ENCODE assay signal across 1 cellular context in genomic region chr3:14651440-14652251, GRCh38.
A peak's percentile ranks its signal among the peaks of the same experiment; 100 is the strongest.
TF ChIP-seq lines count a peak whose summit lies in the region.

CCDC174 (plus strand) TSS chr3:14651762; CDS start chr3:14651837, 75 bp downstream.

TF ChIP-seq in A549, 52 proteins besides CTCF, POLR2A, EP300 and RAD21 (continued from another document):
- peak; percentile 64 for TF ChIP-seq MAX (IDR thresholded peaks at IDR 0.05)
- TF ChIP-seq CBX2 (IDR thresholded peaks at IDR 0.05; ENCODE audit: borderline replicate concordance, low read depth): no peak
- TF ChIP-seq CHD2 (IDR thresholded peaks at IDR 0.05; ENCODE audit: low read length, partially characterized antibody): no peak
- no peak for TF ChIP-seq TFCP2L1 (CRISPR knock-in tag; IDR thresholded peaks at IDR 0.05)
- TF ChIP-seq RCOR1 (IDR thresholded peaks at IDR 0.05; ENCODE audit: low read depth, low read length): 0 out of 2 replicates have a peak, but pooled peaks have one; percentile 6
- TF ChIP-seq HOXB13 (CRISPR knock-in tag; IDR thresholded peaks at IDR 0.05; ENCODE audit: low read depth): peak; percentile 48; the same call in 1 of the 2 replicates
- no peak for TF ChIP-seq SREBF2 (IDR thresholded peaks at IDR 0.05)
- no peak for TF ChIP-seq HDAC2 (IDR thresholded peaks at IDR 0.05)
- TF ChIP-seq NPAS2 (CRISPR knock-in tag; IDR thresholded peaks at IDR 0.05; ENCODE audit: borderline replicate concordance): no peak
- TF ChIP-seq CEBPB (IDR thresholded peaks at IDR 0.05): no peak
- TF ChIP-seq ESRRA (IDR thresholded peaks at IDR 0.05; ENCODE audit: borderline replicate concordance, low read length): peak; percentile 99
- TF ChIP-seq KDM1A (IDR thresholded peaks at IDR 0.05; ENCODE audit: low read depth): no peak; the same call in 1 of the 2 replicates
- peak; percentile 72 for TF ChIP-seq MAFK (IDR thresholded peaks at IDR 0.05; ENCODE audit: partially characterized antibody)
- TF ChIP-seq GATA3 (IDR thresholded peaks at IDR 0.05; ENCODE audit: borderline replicate concordance): no peak
- no peak for TF ChIP-seq MYC (IDR thresholded peaks at IDR 0.05; ENCODE audit: borderline replicate concordance, low read length)
- TF ChIP-seq ZSCAN20 (CRISPR knock-in tag; IDR thresholded peaks at IDR 0.05): no peak
- TF ChIP-seq PHF8 (IDR thresholded peaks at IDR 0.05; ENCODE audit: borderline replicate concordance, low read depth): peak; percentile 96
- no peak for TF ChIP-seq POLR2AphosphoS2 (conservative IDR thresholded peaks at IDR 0.05; ENCODE audit: low read length)
- no peak for TF ChIP-seq HEYL (CRISPR knock-in tag; IDR thresholded peaks at IDR 0.05)
TF ChIP-seq in A549: peak in this region for 10.
